ENCODE assay signal across 14 cellular contexts in genomic region chr20:55264825-55265224, GRCh38.
DNase-seq lines count a peak whose midpoint lies in the region; ATAC-seq and TF ChIP-seq lines count a peak whose summit lies in the region.
"Had no signal": no experiment of that assay in that cellular context is flagged by ENCODE, and none has a peak within 500 bp of the region (broad histone marks: within the 10 kb centered on the region; RNA-seq: fewer than 3 reads in every experiment).

No MANE protein-coding gene starts in this region.

- H3K14ac ChIP-seq in mesenchymal stem cell (ENCODE audit: low read length in 2 of 2): no peak overlapping the region

- no peak overlapping the region for H4K91ac ChIP-seq in mesenchymal stem cell (ENCODE audit: low read length)

- H3K79me1 ChIP-seq in mesenchymal stem cell (replicated peaks; ENCODE audit: low read length, poor library complexity, severe bottlenecking): no peaks in the 10 kb centered on the region

- CTCF ChIA-PET in A673 (lab: Charles Lee): no interaction called here

- H3K4me3 ChIP-seq in A673 (ENCODE audit: low read depth, low read length, poor library complexity, severe bottlenecking) (no peak overlapping the region), mesenchymal stem cell (ENCODE audit: insufficient read depth in 1 of 2, low read depth in 1 of 2, low read length in 2 of 2) (no peak overlapping the region), stomach (no peak overlapping the region)
- H3K4me3 ChIP-seq: GM23248 had no signal

- H3K36me3 ChIP-seq in A673 (ENCODE audit: insufficient read depth, low read length, poor library complexity, severe bottlenecking): no peaks in the 10 kb centered on the region
- no peaks in the 10 kb centered on the region for H3K36me3 ChIP-seq in mesenchymal stem cell (ENCODE audit: control insufficient read depth in 1 of 2, insufficient read depth in 2 of 2, low read depth in 1 of 2, low read length in 2 of 2)
- no peaks in the 10 kb centered on the region for H3K36me3 ChIP-seq in stomach

- no peak overlapping the region for H3K23ac ChIP-seq in mesenchymal stem cell (ENCODE audit: low read length in 2 of 2)

- TF ChIP-seq POLR2A in stomach (IDR thresholded peaks at IDR 0.05): no peak

- H3K9me3 ChIP-seq in A673 (ENCODE audit: low read depth, low read length, poor library complexity, severe bottlenecking): no peaks in the 10 kb centered on the region
- H3K9me3 ChIP-seq in mesenchymal stem cell (ENCODE audit: control insufficient read depth, low read length): no peaks in the 10 kb centered on the region
- no peaks in the 10 kb centered on the region for H3K9me3 ChIP-seq in stomach

- ATAC-seq in GM19397 (IDR thresholded peaks at IDR 0.05; ENCODE audit: unreplicated experiment): no peak
- ATAC-seq: HCT116 had no signal

- BruUV-seq in A673 (replicated peaks; lab: Mats Ljungman, UMichigan): no TSS peak

- no peak for TF ChIP-seq EP300 in stomach (IDR thresholded peaks at IDR 0.05)

- H2BK15ac ChIP-seq in mesenchymal stem cell (ENCODE audit: low read depth, poor library complexity, severe bottlenecking): no peak overlapping the region

- H4K8ac ChIP-seq in mesenchymal stem cell (ENCODE audit: low read length): no peak overlapping the region

- DNase-seq in A673 (ENCODE audit: low spot score): peak; percentile 9
- peak; percentile 9 for DNase-seq in NCI-H1417 treated with DMSO at 0.1 percent for 48 hours (lab: John Stamatoyannopoulos, UW)
- peak; percentile 73 for DNase-seq in NCI-H69 (lab: John Stamatoyannopoulos, UW)
- DNase-seq in mesenchymal stem cell: no peak
- no peak for DNase-seq in stomach
- no peak for DNase-seq in activated effector memory CD4-positive, alpha-beta T cell treated with anti-CD3 and anti-CD28 coated beads, Interleukin-2, amount 50 U/mL, for 16 hours
- DNase-seq: C1 segment of cervical spinal cord; CD4-positive, alpha-beta memory T cell; DMS79; EL; GM23248 had no signal

- H3K27me3 ChIP-seq in A673 (replicated peaks; ENCODE audit: insufficient read depth, low read depth, low read length, poor library complexity) (no peaks in the 10 kb centered on the region), mesenchymal stem cell (ENCODE audit: control insufficient read depth in 1 of 2, insufficient read depth in 1 of 2, low read length in 2 of 2) (no peaks in the 10 kb centered on the region), stomach (peaks cover 0 to 5% (median 0%) of the 10 kb centered on the region in 3 donors)

- H3K9ac ChIP-seq in mesenchymal stem cell (ENCODE audit: low read length): no peak overlapping the region
- H3K9ac ChIP-seq: GM23248 had no signal

- intact Hi-C loops in A673 (cut with micrococcal nuclease; ENCODE audit: unreplicated experiment): no loop called here
- intact Hi-C loops in stomach (cut with DNase I; ENCODE audit: low total_unique reads): no loop called here

- H3K4me1 ChIP-seq in A673 (ENCODE audit: insufficient read depth, low read length, poor library complexity, severe bottlenecking): no peaks in the 10 kb centered on the region
- H3K4me1 ChIP-seq in mesenchymal stem cell (ENCODE audit: control insufficient read depth, insufficient read depth, low read depth, low read length): peaks cover 3% of the 10 kb centered on the region
- H3K4me1 ChIP-seq in stomach: no peaks in the 10 kb centered on the region

- WGBS in mesenchymal stem cell: 36% methylated on average over 2 of the region's 2 CpGs
- 51 to 74% (median 68%) methylated on average over 2 of the region's 2 CpGs for WGBS in stomach, 5 donors

- H2AFZ ChIP-seq in mesenchymal stem cell (ENCODE audit: low read depth, low read length): no peak overlapping the region
- H2AFZ ChIP-seq: GM23248 had no signal

- H3K18ac ChIP-seq in mesenchymal stem cell (ENCODE audit: low read depth in 1 of 2, low read length in 2 of 2): no peak overlapping the region

- H2AK5ac ChIP-seq in mesenchymal stem cell (ENCODE audit: low read length, severe bottlenecking): no peak overlapping the region

- no peak overlapping the region for H2BK120ac ChIP-seq in mesenchymal stem cell (ENCODE audit: low read depth, low read length)

- H3K4ac ChIP-seq in mesenchymal stem cell (ENCODE audit: low read depth in 1 of 2, low read length in 2 of 2): no peak overlapping the region

- no peak overlapping the region for H3K4me2 ChIP-seq in mesenchymal stem cell (ENCODE audit: low read length, poor library complexity, severe bottlenecking)

- POLR2A ChIA-PET in A673 (lab: Charles Lee; ENCODE audit: low non-redundant PET): no interaction called here

- peak overlapping the region; percentile 1 for H2BK5ac ChIP-seq in mesenchymal stem cell (ENCODE audit: low read depth, low read length, poor library complexity, severe bottlenecking)

- H2BK12ac ChIP-seq in mesenchymal stem cell (ENCODE audit: low read length in 2 of 2): no peak overlapping the region

- no peak overlapping the region for H3K27ac ChIP-seq in A673 (ENCODE audit: low read depth, low read length, poor library complexity, severe bottlenecking)
- peak overlapping the region; percentile 52 for H3K27ac ChIP-seq in mesenchymal stem cell (ENCODE audit: low read length, poor library complexity, severe bottlenecking)
- no peak overlapping the region for H3K27ac ChIP-seq in stomach
- H3K27ac ChIP-seq: GM23248, HL-60 had no signal

- no peak for TF ChIP-seq CTCF in A673 (conservative IDR thresholded peaks at IDR 0.05; ENCODE audit: low read depth, low read length)
- no peak for TF ChIP-seq CTCF in stomach (IDR thresholded peaks at IDR 0.05)

Comparison
In these comparisons a context has a peak if more than half of its experiments do, and no peak if none do; other contexts are left out.
1. DNase-seq: peak in A673 (single experiment), NCI-H1417 treated with DMSO at 0.1 percent for 48 hours (single experiment) and NCI-H69 (single experiment); none in mesenchymal stem cell (single experiment), stomach (single experiment) and activated effector memory CD4-positive, alpha-beta T cell treated with anti-CD3 and anti-CD28 coated beads, Interleukin-2, amount 50 U/mL, for 16 hours (single experiment).